ENCODE assay signal across 8 cellular contexts in genomic region chr9:6015278-6016157, GRCh38. TPM values are rescaled to one million over a fixed set of nuclear protein-coding genes. Genes with fewer than 3 reads are reported as not detected.
DNase-seq lines count a peak whose midpoint lies in the region; ATAC-seq and TF ChIP-seq lines count a peak whose summit lies in the region.

RANBP6 (minus strand) TSS chr9:6015624; CDS start chr9:6015607, 17 bp downstream.

- H3K27ac Mint-ChIP-seq in T-helper 1 cell treated with Interleukin-12 subunit alpha and Interleukin-12 subunit beta and Interleukin-4 antibody, amounts not matched to agents 30 μg/mL and 1 μg/mL, for 36 hours: peak within 1 kb of the TSS; percentile 98
- H3K27ac Mint-ChIP-seq in progenitor cell of endocrine pancreas: peak within 1 kb of the TSS; percentile 99

- peaks cover 38% of the 10 kb centered on the region for H3K4me1 Mint-ChIP-seq in T-helper 1 cell treated with Interleukin-12 subunit alpha and Interleukin-12 subunit beta and Interleukin-4 antibody, amounts not matched to agents 30 μg/mL and 1 μg/mL, for 36 hours (ENCODE audit: low read depth)
- peaks cover 29% of the 10 kb centered on the region for H3K4me1 Mint-ChIP-seq in progenitor cell of endocrine pancreas (ENCODE audit: low read depth)

- H3K36me3 ChIP-seq in upper lobe of right lung: peaks cover 11% of the 10 kb centered on the region

- no peaks in the 10 kb centered on the region for H3K27me3 ChIP-seq in upper lobe of right lung

- H3K4me3 Mint-ChIP-seq in T-helper 1 cell treated with Interleukin-12 subunit alpha and Interleukin-12 subunit beta and Interleukin-4 antibody, amounts not matched to agents 30 μg/mL and 1 μg/mL, for 36 hours: peak within 1 kb of the TSS; percentile 94
- H3K4me3 Mint-ChIP-seq in progenitor cell of endocrine pancreas (ENCODE audit: low read depth): peak within 1 kb of the TSS; percentile 95

- intact Hi-C loops in left cardiac atrium (cut with DNase I): no loop called here
- intact Hi-C loops in upper lobe of right lung (cut with DNase I): no loop called here

- peak; percentile 90 for DNase-seq in GM13976 (ENCODE audit: low spot score)
- DNase-seq in NCI-H146 treated with DMSO at 0.1 percent for 48 hours (lab: John Stamatoyannopoulos, UW; ENCODE audit: unreplicated experiment): peak; percentile 87
- DNase-seq in amniotic stem cell (lab: John Stamatoyannopoulos, UW): peak; percentile 55
- peak; percentile 94 for DNase-seq in left cardiac atrium
- peak; percentile 75 for DNase-seq in progenitor cell of endocrine pancreas (ENCODE audit: low spot score, unreplicated experiment)
- peak; percentile 96 for DNase-seq in upper lobe of right lung

- H3K36me3 Mint-ChIP-seq in T-helper 1 cell treated with Interleukin-12 subunit alpha and Interleukin-12 subunit beta and Interleukin-4 antibody, amounts not matched to agents 30 μg/mL and 1 μg/mL, for 36 hours (ENCODE audit: low read depth): peaks cover 43% of the 10 kb centered on the region
- H3K36me3 Mint-ChIP-seq in progenitor cell of endocrine pancreas (ENCODE audit: insufficient read depth): peaks cover 23% of the 10 kb centered on the region

- no peaks in the 10 kb centered on the region for H3K27me3 Mint-ChIP-seq in T-helper 1 cell treated with Interleukin-12 subunit alpha and Interleukin-12 subunit beta and Interleukin-4 antibody, amounts not matched to agents 30 μg/mL and 1 μg/mL, for 36 hours (ENCODE audit: low read depth)
- no peaks in the 10 kb centered on the region for H3K27me3 Mint-ChIP-seq in progenitor cell of endocrine pancreas

- no peaks in the 10 kb centered on the region for H3K9me3 ChIP-seq in upper lobe of right lung

- H3K27ac ChIP-seq in upper lobe of right lung: peak within 1 kb of the TSS; percentile 86

- H3K9me3 Mint-ChIP-seq in T-helper 1 cell treated with Interleukin-12 subunit alpha and Interleukin-12 subunit beta and Interleukin-4 antibody, amounts not matched to agents 30 μg/mL and 1 μg/mL, for 36 hours: peaks cover 9% of the 10 kb centered on the region
- H3K9me3 Mint-ChIP-seq in progenitor cell of endocrine pancreas (ENCODE audit: low read depth): no peaks in the 10 kb centered on the region

- peaks cover 24% of the 10 kb centered on the region for H3K4me1 ChIP-seq in upper lobe of right lung

- in situ Hi-C loops in GM13976 (cut with MboI; ENCODE audit: low sequenced_read_pairs, unreplicated experiment): no loop called here

- H3K4me3 ChIP-seq in upper lobe of right lung: peak within 1 kb of the TSS; percentile 84

- ATAC-seq in HG02798 (IDR thresholded peaks at IDR 0.05; ENCODE audit: poor library complexity, unreplicated experiment) (peak; percentile 100), left cardiac atrium (peak; percentile 100), upper lobe of right lung (peak; percentile 100)

- no peak for TF ChIP-seq CTCF in GM13976 (IDR thresholded peaks at IDR 0.05; ENCODE audit: borderline replicate concordance, control extremely low read depth, extremely low read depth, insufficient read depth, missing control alignments)
- no peak for TF ChIP-seq CTCF in progenitor cell of endocrine pancreas (IDR thresholded peaks at IDR 0.05; ENCODE audit: unreplicated experiment)
- TF ChIP-seq CTCF in upper lobe of right lung (IDR thresholded peaks at IDR 0.05): no peak

RNA-seq across cellular contexts. Expression of gene RANBP6, which starts in this region (rescaled TPM):
- 10 to 100 TPM; 18.6 to 30.1 TPM for total RNA-seq in left cardiac atrium
- total RNA-seq in progenitor cell of endocrine pancreas: 20.2 and 20.8 TPM in 2 replicates
- 14.8 TPM for total RNA-seq in upper lobe of right lung

Comparison
In these comparisons a context has a peak if more than half of its experiments do, and no peak if none do; other contexts are left out.
1. Peak in every context shown above with its lines: DNase-seq, ATAC-seq, H3K4me3 ChIP-seq and H3K27ac ChIP-seq.